Comparison of ENCODE assay signal across 17 cellular contexts in genomic region chr2:71895320-71896161, GRCh38.
DNase-seq lines count a peak whose midpoint lies in the region; ATAC-seq, FAIRE-seq and TF ChIP-seq lines count a peak whose summit lies in the region.
"Had no signal": no experiment of that assay in that cellular context is flagged by ENCODE, and none has a peak within 500 bp of the region (broad histone marks: within the 10 kb centered on the region; RNA-seq: fewer than 3 reads in every experiment).

No MANE protein-coding gene starts in this region.

- H3K27me3 ChIP-seq in right atrium auricular region: no peaks in the 10 kb centered on the region
- H3K27me3 ChIP-seq in PC-9 (ENCODE audit: insufficient read depth, low read depth): peaks cover 25% of the 10 kb centered on the region

- FAIRE-seq in urothelium cell line (lab: Jason Lieb, UNC): no peak
- FAIRE-seq: H1 had no signal

- H3F3A ChIP-seq in PC-9 (ENCODE audit: insufficient read depth, low read depth): no peaks in the 10 kb centered on the region

- H3K9me2 ChIP-seq in PC-9 (ENCODE audit: insufficient read depth): no peaks in the 10 kb centered on the region

- POLR2A ChIA-PET in PC-9 (lab: Charles Lee; ENCODE audit: unreplicated experiment): no interaction called here

- TF ChIP-seq POLR2A in lower leg skin (IDR thresholded peaks at IDR 0.05): no peak

- peaks cover 4% of the 10 kb centered on the region for H3K27me3 Mint-ChIP-seq in glutamatergic neuron (ENCODE audit: unreplicated experiment)

- H2AFZ ChIP-seq in PC-9: no peak overlapping the region

- H3K36me3 Mint-ChIP-seq in glutamatergic neuron (ENCODE audit: unreplicated experiment): no peaks in the 10 kb centered on the region
- H3K36me3 Mint-ChIP-seq: CD4-positive, CD25-positive, alpha-beta regulatory T cell had no signal

- no peak overlapping the region; the same call in 1 of the 2 replicates for H3K4me2 ChIP-seq in PC-9

- H4K20me1 ChIP-seq in PC-9 (ENCODE audit: insufficient read depth): no peaks in the 10 kb centered on the region

- no peak for ATAC-seq in left cardiac atrium
- ATAC-seq: Panc1 had no signal

- no peaks in the 10 kb centered on the region for H3K4me1 ChIP-seq in right atrium auricular region
- peaks cover 4% of the 10 kb centered on the region; the same call in 1 of the 2 replicates for H3K4me1 ChIP-seq in PC-9 (replicated peaks; ENCODE audit: insufficient read depth)

- 78 to 82% methylated on average over 7 to 10 of the region's 10 CpGs for WGBS in lower leg skin, 2 donors

- BruUV-seq in PC-9 (replicated peaks; lab: Mats Ljungman, UMichigan): no TSS peak

- no peaks in the 10 kb centered on the region for H3K79me2 ChIP-seq in PC-9 (ENCODE audit: low read depth)

- H3K4me1 Mint-ChIP-seq in glutamatergic neuron (ENCODE audit: low read depth, unreplicated experiment): peaks cover 13% of the 10 kb centered on the region
- H3K4me1 Mint-ChIP-seq: CD4-positive, CD25-positive, alpha-beta regulatory T cell had no signal

- DNase-seq in right atrium auricular region (ENCODE audit: low spot score): peak; percentile 48
- DNase-seq in left cardiac atrium: no peak
- DNase-seq in PC-9: peak; percentile 49 to 58
- peak; percentile 3 to 53 for DNase-seq in lower leg skin (ENCODE audit: low spot score in 2 of 2)
- peak; percentile 2 for DNase-seq in urothelium cell line (ENCODE audit: low spot score)
- no peak for DNase-seq in NCI-H1417 (lab: John Stamatoyannopoulos, UW)
- no peak for DNase-seq in activated naive CD4-positive, alpha-beta T cell (lab: John Stamatoyannopoulos, UW)
- no peak for DNase-seq in glutamatergic neuron
- DNase-seq: CD4-positive, CD25-positive, alpha-beta regulatory T cell; DMS79 treated with DMSO at 0.1 percent for 48 hours; GF-D8; NCI-H2107; NCI-H748 treated with DMSO at 0.1 percent for 48 hours; Right ventricle myocardium superior had no signal

- no peak for TF ChIP-seq CTCF in right atrium auricular region (IDR thresholded peaks at IDR 0.05)
- TF ChIP-seq CTCF in PC-9 (conservative IDR thresholded peaks at IDR 0.05): no peak
- no peak for TF ChIP-seq CTCF in lower leg skin (IDR thresholded peaks at IDR 0.05)
- no peak for TF ChIP-seq CTCF in glutamatergic neuron (IDR thresholded peaks at IDR 0.05; ENCODE audit: partially characterized antibody, unreplicated experiment)

- peaks cover 3% of the 10 kb centered on the region for H3K9me3 Mint-ChIP-seq in glutamatergic neuron (ENCODE audit: unreplicated experiment)

- no peak overlapping the region for H3K4me3 ChIP-seq in right atrium auricular region
- no peak overlapping the region for H3K4me3 ChIP-seq in PC-9
- H3K4me3 ChIP-seq in lower leg skin (ENCODE audit: low read depth, poor library complexity, severe bottlenecking): no peak overlapping the region

- intact Hi-C loops in left cardiac atrium (cut with DNase I) (no loop called here), PC-9 (cut with micrococcal nuclease; ENCODE audit: unreplicated experiment) (no loop called here), lower leg skin (cut with DNase I; ENCODE audit: low total_unique reads) (no loop called here)

- CTCF ChIA-PET in PC-9 (lab: Charles Lee): no interaction called here

- H3K4me3 Mint-ChIP-seq in glutamatergic neuron (ENCODE audit: unreplicated experiment): no peak overlapping the region
- H3K4me3 Mint-ChIP-seq: CD4-positive, CD25-positive, alpha-beta regulatory T cell had no signal

- H3K27ac ChIP-seq in right atrium auricular region (no peak overlapping the region), PC-9 (no peak overlapping the region)
- H3K27ac ChIP-seq: HL-60 had no signal

- H3K27ac Mint-ChIP-seq in glutamatergic neuron (ENCODE audit: unreplicated experiment): no peak overlapping the region
- H3K27ac Mint-ChIP-seq: CD4-positive, CD25-positive, alpha-beta regulatory T cell had no signal

- H3K36me3 ChIP-seq in right atrium auricular region (no peaks in the 10 kb centered on the region), PC-9 (ENCODE audit: low read depth) (no peaks in the 10 kb centered on the region)

- H3K9me3 ChIP-seq in right atrium auricular region: no peaks in the 10 kb centered on the region
- no peaks in the 10 kb centered on the region for H3K9me3 ChIP-seq in PC-9 (ENCODE audit: insufficient read depth, low read depth)

Comparison
In these comparisons a context has a peak if more than half of its experiments do, and no peak if none do; other contexts are left out.
1. DNase-seq: peak in right atrium auricular region (single experiment), PC-9 (2 of 2), lower leg skin (2 of 2) and urothelium cell line (single experiment); none in left cardiac atrium (single experiment), NCI-H1417 (0 of 3), activated naive CD4-positive, alpha-beta T cell (0 of 4) and glutamatergic neuron (single experiment).